In genomic region chr15:30943654-30944335, GRCh38 we compare ENCODE assay signal across 1 cellular context.
TF ChIP-seq lines count a peak whose summit lies in the region.

No MANE protein-coding gene starts in this region.

TF ChIP-seq in IMR-90, 13 proteins besides CTCF, POLR2A, EP300 and RAD21:
- no peak for TF ChIP-seq RCOR1 (IDR thresholded peaks at IDR 0.05; ENCODE audit: insufficient replicate concordance, low read length)
TF ChIP-seq in IMR-90: peak in this region for 0.
